12 cellular contexts compared by ENCODE assay signal in the genomic region with DNA sequence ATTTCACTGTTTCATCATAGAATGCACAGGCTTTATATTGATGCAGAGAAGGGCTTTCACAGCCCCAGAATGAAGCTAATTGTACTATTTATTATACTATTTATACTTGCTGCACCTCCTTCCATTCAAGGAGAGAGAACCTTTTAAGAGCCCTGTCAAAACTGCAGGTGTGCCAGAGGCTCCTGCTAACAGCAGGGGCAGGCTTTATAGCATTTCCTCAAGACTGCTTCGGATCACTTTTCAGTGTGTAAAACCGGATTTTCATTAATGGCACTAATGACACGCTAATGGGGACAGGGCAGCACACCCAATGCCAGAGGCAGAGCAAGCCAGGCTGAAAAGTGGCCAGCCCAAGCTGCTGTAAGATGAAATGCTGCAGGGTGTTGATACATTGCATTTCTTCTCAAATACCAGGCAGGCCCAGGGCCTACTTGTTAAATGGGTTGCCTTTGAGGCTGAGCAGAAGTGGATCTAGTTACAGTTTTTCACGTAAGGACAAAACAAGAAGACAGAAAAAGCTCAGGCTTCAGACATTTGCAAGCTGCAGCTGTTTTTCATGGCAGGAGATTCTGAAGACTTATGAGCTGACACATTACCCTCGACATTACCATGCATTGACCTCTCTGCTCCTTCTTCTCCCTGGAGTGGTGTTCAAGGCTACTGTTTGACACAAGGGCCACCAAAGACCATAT.
"Had no signal": no experiment of that assay in that cellular context is flagged by ENCODE, and none has a peak within 500 bp of the region (broad histone marks: within the 10 kb centered on the region; RNA-seq: fewer than 3 reads in every experiment).

No MANE protein-coding gene starts in this region.

- H3K36me3 ChIP-seq: esophagus squamous epithelium, sigmoid colon, uterus had no signal

- H3K36me3 Mint-ChIP-seq: stimulated activated naive B cell treated with anti-CD40 and anti-IgM and Interleukin-4, amounts not matched to agents 10 μg/mL and 1 μg/mL and 100 μg/mL, for 72 hours had no signal

- H3K9me3 ChIP-seq: body of pancreas, esophagus squamous epithelium, uterus had no signal

- H3K4me2 ChIP-seq: hepatocyte had no signal

- H3K79me2 ChIP-seq: hepatocyte, parathyroid adenoma had no signal

- H2AFZ ChIP-seq: hepatocyte, parathyroid adenoma had no signal

- H3K27ac Mint-ChIP-seq: activated naive CD4-positive, alpha-beta T cell treated with anti-CD3 and anti-CD28 coated beads for 36 hours; effector memory CD8-positive, alpha-beta T cell; stimulated activated naive B cell treated with anti-CD40 and anti-IgM and Interleukin-4, amounts not matched to agents 10 μg/mL and 1 μg/mL and 100 μg/mL, for 72 hours had no signal

- H3K9ac ChIP-seq: parathyroid adenoma had no signal

- H3K4me3 ChIP-seq: body of pancreas, esophagus squamous epithelium, hepatocyte, lung, sigmoid colon, uterus had no signal

- H3K27ac ChIP-seq: body of pancreas, esophagus squamous epithelium, hepatocyte, parathyroid adenoma, sigmoid colon had no signal

- H3K4me3 Mint-ChIP-seq: activated naive CD4-positive, alpha-beta T cell treated with anti-CD3 and anti-CD28 coated beads for 36 hours; effector memory CD8-positive, alpha-beta T cell; stimulated activated naive B cell treated with anti-CD40 and anti-IgM and Interleukin-4, amounts not matched to agents 10 μg/mL and 1 μg/mL and 100 μg/mL, for 72 hours had no signal

- H3K4me1 ChIP-seq: body of pancreas, esophagus squamous epithelium, parathyroid adenoma, uterus had no signal

- H3K4me1 Mint-ChIP-seq: stimulated activated naive B cell treated with anti-CD40 and anti-IgM and Interleukin-4, amounts not matched to agents 10 μg/mL and 1 μg/mL and 100 μg/mL, for 72 hours had no signal

- H3K27me3 Mint-ChIP-seq: effector memory CD8-positive, alpha-beta T cell; stimulated activated naive B cell treated with anti-CD40 and anti-IgM and Interleukin-4, amounts not matched to agents 10 μg/mL and 1 μg/mL and 100 μg/mL, for 72 hours had no signal

- H3K27me3 ChIP-seq: body of pancreas, esophagus squamous epithelium, hepatocyte, sigmoid colon, uterus had no signal

- DNase-seq: activated CD4-positive, alpha-beta T cell treated with anti-CD3 and anti-CD28 coated beads, Interleukin-2, amount 50 U/mL, for 48 hours; activated naive CD4-positive, alpha-beta T cell treated with anti-CD3 and anti-CD28 coated beads for 36 hours; body of pancreas; caudate nucleus; effector memory CD8-positive, alpha-beta T cell; esophagus squamous epithelium; sigmoid colon; stimulated activated naive B cell treated with anti-CD40 and anti-IgM and Interleukin-4, amounts not matched to agents 10 μg/mL and 1 μg/mL and 100 μg/mL, for 72 hours; uterus had no signal
